In genomic region chr1:193301746-193302145, GRCh38 we compare ENCODE assay signal across 21 cellular contexts.
DNase-seq lines count a peak whose midpoint lies in the region; ATAC-seq, FAIRE-seq and TF ChIP-seq lines count a peak whose summit lies in the region.
"Had no signal": no experiment of that assay in that cellular context is flagged by ENCODE, and none has a peak within 500 bp of the region (broad histone marks: within the 10 kb centered on the region; RNA-seq: fewer than 3 reads in every experiment).

No MANE protein-coding gene starts in this region.

- H3K27me3 Mint-ChIP-seq in Calu3 (ENCODE audit: unreplicated experiment), result no peaks in the 10 kb centered on the region
- H3K27me3 Mint-ChIP-seq: CD4-positive, alpha-beta memory T cell; CD4-positive, CD25-positive, alpha-beta regulatory T cell had no signal

- ATAC-seq in left colon (peak; percentile 94), GM18505 (IDR thresholded peaks at IDR 0.05; ENCODE audit: unreplicated experiment) (no peak)

- FAIRE-seq in TTC549 (lab: Jason Lieb, UNC), result peak; percentile 7
- FAIRE-seq: D721Med, GM12891, GM18507 had no signal

- H3K9me3 Mint-ChIP-seq in Calu3 (ENCODE audit: low read depth, unreplicated experiment), result no peaks in the 10 kb centered on the region

- H3K36me3 Mint-ChIP-seq in Calu3 (ENCODE audit: insufficient read depth, unreplicated experiment), result no peaks in the 10 kb centered on the region
- H3K36me3 Mint-ChIP-seq: CD14-positive monocyte; CD4-positive, CD25-positive, alpha-beta regulatory T cell had no signal

- no peaks in the 10 kb centered on the region for H3K4me1 Mint-ChIP-seq in Calu3 (ENCODE audit: low read depth, unreplicated experiment)
- H3K4me1 Mint-ChIP-seq: CD4-positive, alpha-beta memory T cell; CD8-positive, alpha-beta memory T cell had no signal

- no peak overlapping the region for H3K4me3 Mint-ChIP-seq in Calu3 (ENCODE audit: low read depth, unreplicated experiment)
- H3K4me3 Mint-ChIP-seq: CD14-positive monocyte; CD4-positive, alpha-beta memory T cell; CD4-positive, CD25-positive, alpha-beta regulatory T cell; CD8-positive, alpha-beta memory T cell had no signal

- DNase-seq in LNCaP clone FGC (ENCODE audit: low read depth) (peak; percentile 53), left colon (no peak), Calu3 (no peak), NCI-H1105 (lab: John Stamatoyannopoulos, UW) (no peak)
- DNase-seq: 8988T; ACHN; BE2C; C1 segment of cervical spinal cord; CD4-positive, alpha-beta memory T cell; CD4-positive, CD25-positive, alpha-beta regulatory T cell; CD8-positive, alpha-beta memory T cell; COR-L47; DMS79 treated with DMSO at 0.1 percent for 48 hours; GF-D8 had no signal

- intact Hi-C loops in left colon (cut with DNase I, micrococcal nuclease), result no loop called here
- intact Hi-C loops in Calu3 (cut with micrococcal nuclease; ENCODE audit: unreplicated experiment), result no loop called here

- no peak overlapping the region for H3K4me3 ChIP-seq in LNCaP clone FGC (ENCODE audit: low read depth, low read length)
- H3K4me3 ChIP-seq: BLaER1 had no signal

- TF ChIP-seq POLR2A in GM18505 (IDR thresholded peaks at IDR 0.05; ENCODE audit: borderline replicate concordance, extremely low read depth, insufficient read depth, insufficient read length), result no peak

- H3K27ac Mint-ChIP-seq in Calu3 (ENCODE audit: unreplicated experiment), result no peak overlapping the region
- H3K27ac Mint-ChIP-seq: CD14-positive monocyte; CD4-positive, alpha-beta memory T cell; CD8-positive, alpha-beta memory T cell had no signal

- CTCF ChIA-PET in Calu3 (lab: Charles Lee), result no interaction called here

- TF ChIP-seq CTCF in LNCaP clone FGC (IDR thresholded peaks at IDR 0.05; ENCODE audit: control insufficient read depth, extremely low read depth, insufficient read depth), result no peak
- TF ChIP-seq CTCF in Calu3 (IDR thresholded peaks at IDR 0.05; ENCODE audit: unreplicated experiment), result no peak

- no TSS peak for BruUV-seq in Calu3 (replicated peaks; lab: Mats Ljungman, UMichigan)
